Comparison of ENCODE assay signal across 16 cellular contexts in genomic region chr9:123020796-123021195, GRCh38. TPM values are rescaled to one million over a fixed set of nuclear protein-coding genes. Genes with fewer than 3 reads are reported as not detected.
DNase-seq lines count a peak whose midpoint lies in the region; ATAC-seq and TF ChIP-seq lines count a peak whose summit lies in the region.
"Had no signal": no experiment of that assay in that cellular context is flagged by ENCODE, and none has a peak within 500 bp of the region (broad histone marks: within the 10 kb centered on the region; RNA-seq: fewer than 3 reads in every experiment).

No MANE protein-coding gene starts in this region.

- TF ChIP-seq CTCF in thyroid gland (IDR thresholded peaks at IDR 0.05) = no peak

- peak overlapping the region; percentile 40 for H3K9ac ChIP-seq in adipocyte (ENCODE audit: low read length)
- H3K9ac ChIP-seq: GM23248 had no signal

- H3K4me1 ChIP-seq in adipocyte (ENCODE audit: control insufficient read depth, insufficient read depth, low read length) = peaks cover 17% of the 10 kb centered on the region
- H3K4me1 ChIP-seq in thyroid gland = peaks cover 20 to 26% of the 10 kb centered on the region in 2 donors
- H3K4me1 ChIP-seq: BE2C had no signal

- ATAC-seq in GM18502 (IDR thresholded peaks at IDR 0.05; ENCODE audit: poor library complexity, unreplicated experiment) (no peak), GM21515 (IDR thresholded peaks at IDR 0.05; ENCODE audit: unreplicated experiment) (no peak)

- DNase-seq in GM03348 (ENCODE audit: low spot score) (peak; percentile 39), adipocyte (ENCODE audit: low read depth) (peak; percentile 71), fibroblast of gingiva (ENCODE audit: low read depth) (peak; percentile 50), thyroid gland (no peak), head of caudate nucleus (no peak)
- DNase-seq: ACHN; BE2C; CD4-positive, alpha-beta memory T cell; DMS79; GM23248; H7 had no signal

- WGBS in thyroid gland, 2 donors = 85 to 87% methylated on average over 2 of the region's 2 CpGs

- no peak overlapping the region for H3K4me3 ChIP-seq in adipocyte (ENCODE audit: low read length)
- no peak overlapping the region for H3K4me3 ChIP-seq in thyroid gland (replicated peaks in 1 of 3)
- H3K4me3 ChIP-seq: GM23248 had no signal

- H3K9me3 ChIP-seq in adipocyte (ENCODE audit: control insufficient read depth, low read length) (no peaks in the 10 kb centered on the region), thyroid gland (no peaks in the 10 kb centered on the region)
- H3K9me3 ChIP-seq: BE2C had no signal

- H3K27ac ChIP-seq in thyroid gland = peak overlapping the region; percentile 57 to 64 (median 60)
- H3K27ac ChIP-seq: C4-2B, GM23248 had no signal

- no peaks in the 10 kb centered on the region for H3K27me3 ChIP-seq in adipocyte (replicated peaks; ENCODE audit: control insufficient read depth, insufficient read depth, low read length)
- no peaks in the 10 kb centered on the region for H3K27me3 ChIP-seq in thyroid gland
- H3K27me3 ChIP-seq: BE2C had no signal

- intact Hi-C loops in thyroid gland (cut with DNase I) = no loop called here
- intact Hi-C loops in head of caudate nucleus (cut with DNase I) = no loop called here

- H3K36me3 ChIP-seq in adipocyte (ENCODE audit: control insufficient read depth, insufficient read depth, low read length, severe bottlenecking) = peaks cover 61% of the 10 kb centered on the region
- H3K36me3 ChIP-seq in thyroid gland = peaks cover 5 to 13% of the 10 kb centered on the region in 2 donors

- no peak for TF ChIP-seq POLR2A in thyroid gland (IDR thresholded peaks at IDR 0.05)

RNA-seq across cellular contexts. Expression of gene GPR21, which starts 12.7 kb away (rescaled TPM):
- 10 to 100 TPM in 1 of 4 donors, 1 to 10 TPM in 3; 4.0 to 11.8 (median 5.7) TPM for total RNA-seq in thyroid gland
- total RNA-seq: A172, G401 had no signal

Comparison
In these comparisons a context has a peak if more than half of its experiments do, and no peak if none do; other contexts are left out.
1. DNase-seq: peak in GM03348 (single experiment), adipocyte (single experiment) and fibroblast of gingiva (single experiment); none in thyroid gland (0 of 2) and head of caudate nucleus (0 of 42).